ENCODE assay signal across 1 cellular context in genomic region chr19:53019684-53020083, GRCh38.
TF ChIP-seq lines count a peak whose summit lies in the region.

No MANE protein-coding gene starts in this region.

TF ChIP-seq in K562, 482 proteins besides CTCF, POLR2A, EP300 and RAD21:
- TF ChIP-seq ATF2 (CRISPR knock-in tag; IDR thresholded peaks at IDR 0.05) (no peak), KLF16 (IDR thresholded peaks at IDR 0.05) (no peak), ZNF121 (CRISPR knock-in tag; conservative IDR thresholded peaks at IDR 0.05) (no peak)
TF ChIP-seq in K562: peak in this region for 0.
